ENCODE assay signal across 9 cellular contexts in the genomic region with DNA sequence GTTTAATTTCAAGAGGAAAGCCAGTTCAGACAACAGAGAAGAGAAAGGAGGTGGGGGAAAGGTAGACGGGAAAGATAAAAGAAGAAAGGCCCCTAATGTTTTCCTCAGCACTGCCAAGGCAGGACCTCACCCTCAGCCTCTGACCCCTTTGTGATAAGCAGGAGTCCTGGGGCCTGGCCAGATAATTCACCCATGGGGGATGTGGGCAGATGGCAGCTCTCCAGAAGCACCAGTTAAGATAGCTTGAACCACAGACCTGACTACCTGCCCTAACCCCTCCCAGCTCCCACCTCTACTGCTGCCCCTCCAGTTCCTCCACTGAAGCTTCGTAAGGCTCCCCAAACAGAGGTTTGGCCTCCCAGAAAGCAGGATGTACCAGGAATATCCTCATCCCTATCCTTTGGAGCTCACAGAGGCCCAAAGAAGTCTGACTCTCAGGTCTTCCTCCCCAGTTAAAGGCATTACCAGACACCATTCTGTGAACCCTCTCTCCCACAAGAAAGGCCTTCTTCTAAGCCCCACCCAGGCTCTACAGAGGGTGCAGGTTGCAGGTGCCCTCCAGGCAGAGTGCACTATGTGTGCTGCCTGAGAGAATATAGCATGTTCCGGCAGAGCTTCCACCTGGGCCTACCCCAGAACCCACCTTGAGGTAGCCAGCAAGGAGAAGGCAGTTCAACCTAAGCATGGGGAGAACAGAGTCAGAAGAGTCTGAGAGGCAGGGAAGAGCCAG. TPM values are rescaled to one million over a fixed set of nuclear protein-coding genes. Genes with fewer than 3 reads are reported as not detected.
DNase-seq lines count a peak whose midpoint lies in the region; ATAC-seq, FAIRE-seq and TF ChIP-seq lines count a peak whose summit lies in the region.
"Had no signal": no experiment of that assay in that cellular context is flagged by ENCODE, and none has a peak within 500 bp of the region (broad histone marks: within the 10 kb centered on the region; RNA-seq: fewer than 3 reads in every experiment).

No MANE protein-coding gene starts in this region.

- no peaks in the 10 kb centered on the region for H3K79me2 ChIP-seq in HepG2 (ENCODE audit: insufficient read depth, low read length)

- POLR2A ChIA-PET in HepG2 (lab: Yijun Ruan, JAX), result interaction anchor here (1.4 to 4.6 kb wide), 3 partner anchors 8 to 15 kb away, joined by 5 to 36 read pairs (median 18); partner anchors contain the start of genes CHTOP and SNAPIN

- peak overlapping the region; percentile 89 for H3K27ac Mint-ChIP-seq in activated naive CD4-positive, alpha-beta T cell treated with anti-CD3 and anti-CD28 coated beads, Interleukin-2, amount 10 ng/mL, durations not matched to agents 7 days and 5 days

- H3K4me1 Mint-ChIP-seq in activated naive CD4-positive, alpha-beta T cell treated with anti-CD3 and anti-CD28 coated beads, Interleukin-2, amount 10 ng/mL, durations not matched to agents 7 days and 5 days, result peaks cover 57% of the 10 kb centered on the region

- no peak overlapping the region for H2AFZ ChIP-seq in HepG2 (ENCODE audit: low read length)

- H3K27me3 ChIP-seq in WERI-Rb-1 (ENCODE audit: insufficient read depth, low read depth, severe bottlenecking), result no peaks in the 10 kb centered on the region
- H3K27me3 ChIP-seq in HepG2 (ENCODE audit: control insufficient read depth in 1 of 2, insufficient read depth in 2 of 2, low read length in 2 of 2), result no peaks in the 10 kb centered on the region
- H3K27me3 ChIP-seq in thymus (ENCODE audit: control insufficient read depth, insufficient read depth), result no peaks in the 10 kb centered on the region

- CTCF ChIA-PET in activated naive CD4-positive, alpha-beta T cell treated with anti-CD3 and anti-CD28 coated beads, Interleukin-2, amount 10 ng/mL, durations not matched to agents 7 days and 5 days (lab: Charles Lee), result interaction anchor here (0.8 to 1.4 kb wide), 3 partner anchors 86 to 154 kb away, joined by 3 to 5 read pairs (median 3); no protein-coding TSS in a partner anchor
- CTCF ChIA-PET in HepG2 (lab: Yijun Ruan, JAX; ENCODE audit: low intra/inter-chr PET ratio, low total read pairs), result no interaction called here

- H3K27ac ChIP-seq in WERI-Rb-1, result 0 out of 2 replicates have a peak overlapping the region, but pooled peaks have one; percentile 0
- no peak overlapping the region for H3K27ac ChIP-seq in HepG2 (ENCODE audit: extremely low read length, insufficient read depth, low read length)
- H3K27ac ChIP-seq in thymus (ENCODE audit: low read depth), result peak overlapping the region; percentile 86
- H3K27ac ChIP-seq: HL-60 had no signal

- no peaks in the 10 kb centered on the region for H3K27me3 Mint-ChIP-seq in activated naive CD4-positive, alpha-beta T cell treated with anti-CD3 and anti-CD28 coated beads, Interleukin-2, amount 10 ng/mL, durations not matched to agents 7 days and 5 days

- in situ Hi-C loops in HepG2 (cut with HindIII; ENCODE audit: extremely low pct_ligation_motif_present, low pct_unique_long_range_greater_than_20kb), result no loop called here

- peaks cover 2% of the 10 kb centered on the region for H3K9me3 ChIP-seq in WERI-Rb-1 (ENCODE audit: severe bottlenecking)
- H3K9me3 ChIP-seq in HepG2 (ENCODE audit: low read length), result no peaks in the 10 kb centered on the region
- H3K9me3 ChIP-seq in thymus (ENCODE audit: control insufficient read depth), result no peaks in the 10 kb centered on the region

- no peak overlapping the region for H3K9ac ChIP-seq in HepG2 (ENCODE audit: insufficient read depth, low read depth, low read length)

- BruUV-seq in HepG2 (replicated peaks; lab: Mats Ljungman, UMichigan), result no TSS peak

- H3K4me2 ChIP-seq in HepG2 (ENCODE audit: low read depth, low read length), result no peak overlapping the region

- TF ChIP-seq EP300 in HepG2 (IDR thresholded peaks at IDR 0.05; ENCODE audit: low read depth in 2 of 2, low read length in 2 of 2) (no peak), HepG2 (CRISPR knock-in tag; IDR thresholded peaks at IDR 0.05; ENCODE audit: borderline replicate concordance) (no peak)

- FAIRE-seq in HepG2 (lab: Jason Lieb, UNC), result no peak

- H3K4me3 Mint-ChIP-seq in activated naive CD4-positive, alpha-beta T cell treated with anti-CD3 and anti-CD28 coated beads, Interleukin-2, amount 10 ng/mL, durations not matched to agents 7 days and 5 days, result peak overlapping the region; percentile 9

- TF ChIP-seq POLR2A in HepG2 (IDR thresholded peaks at IDR 0.05; ENCODE audit: insufficient read depth in 1 of 2, low read depth in 2 of 2, low read length in 2 of 2), result 0 out of 4 replicates have a peak, but pooled peaks of 1 of the 2 experiments have one; percentile 20

- 18% methylated on average over 2 of the region's 3 CpGs for WGBS in HepG2 (ENCODE audit: low lambda C conversion rate)
- 60% methylated on average over 3 of the region's 3 CpGs for WGBS in thymus

- H3K4me1 ChIP-seq in HepG2 (ENCODE audit: insufficient read depth, low read length) (peaks cover 17% of the 10 kb centered on the region), thymus (ENCODE audit: control insufficient read depth, insufficient read depth, low read length) (peaks cover 19% of the 10 kb centered on the region)

- peak; percentile 58 for ATAC-seq in HepG2
- no peak for ATAC-seq in GM19397 (IDR thresholded peaks at IDR 0.05; ENCODE audit: unreplicated experiment)

- peaks cover 34% of the 10 kb centered on the region for H3K36me3 ChIP-seq in WERI-Rb-1
- peaks cover 5 to 19% of the 10 kb centered on the region in 2 experiments for H3K36me3 ChIP-seq in HepG2 (replicated peaks in 1 of 2; ENCODE audit: control insufficient read depth in 1 of 2, insufficient read depth in 2 of 2, low read length in 2 of 2)
- peaks cover 27% of the 10 kb centered on the region for H3K36me3 ChIP-seq in thymus (ENCODE audit: control insufficient read depth, insufficient read depth)

- TF ChIP-seq CTCF in WERI-Rb-1 (IDR thresholded peaks at IDR 0.05; ENCODE audit: low read depth, low read length), result no peak
- no peak for TF ChIP-seq CTCF in HepG2 (CRISPR knock-in tag; IDR thresholded peaks at IDR 0.05)

- no peaks in the 10 kb centered on the region for H3K9me3 Mint-ChIP-seq in activated naive CD4-positive, alpha-beta T cell treated with anti-CD3 and anti-CD28 coated beads, Interleukin-2, amount 10 ng/mL, durations not matched to agents 7 days and 5 days

- intact Hi-C loops in HepG2 (cut with micrococcal nuclease; ENCODE audit: unreplicated experiment), result no loop called here

- peak; percentile 58 for DNase-seq in activated naive CD4-positive, alpha-beta T cell treated with anti-CD3 and anti-CD28 coated beads, Interleukin-2, amount 10 ng/mL, durations not matched to agents 7 days and 5 days
- DNase-seq in activated naive CD4-positive, alpha-beta T cell treated with anti-CD3 and anti-CD28 coated beads, Interleukin-2, amount 50 U/mL, for 16 hours, result no peak
- DNase-seq in WERI-Rb-1 (peak; percentile 60), HepG2 (ENCODE audit: low spot score) (no peak), SIG-M5 treated with dmso at 0.1 percent for 504 hours (lab: John Stamatoyannopoulos, UW; ENCODE audit: unreplicated experiment) (no peak), cerebellar cortex (ENCODE audit: low spot score) (no peak)

- H4K20me1 ChIP-seq in HepG2 (ENCODE audit: insufficient read depth, low read length), result no peaks in the 10 kb centered on the region; the same call in 1 of the 2 replicates

- H3K36me3 Mint-ChIP-seq in activated naive CD4-positive, alpha-beta T cell treated with anti-CD3 and anti-CD28 coated beads, Interleukin-2, amount 10 ng/mL, durations not matched to agents 7 days and 5 days, result peaks cover 37% of the 10 kb centered on the region

- TF ChIP-seq RAD21 in HepG2 (CRISPR knock-in tag; IDR thresholded peaks at IDR 0.05), result no peak

- H3K4me3 ChIP-seq in WERI-Rb-1 (ENCODE audit: low read depth, low read length), result no peak overlapping the region
- H3K4me3 ChIP-seq in HepG2 (replicated peaks in 1 of 3; ENCODE audit: insufficient read depth in 1 of 3, low read depth in 2 of 3, low read length in 3 of 3), result no peak overlapping the region
- no peak overlapping the region for H3K4me3 ChIP-seq in thymus (ENCODE audit: low read length)

RNA-seq across cellular contexts. Expression of gene SNAPIN, which starts 9.2 kb away (rescaled TPM):
- 25.7 and 34.3 TPM in 2 replicates for total RNA-seq in HepG2 (2016; rRNA removed; fragmentation: Illumina TruSeq; extraction: Trizol)
- total RNA-seq in HepG2 (2016; cell fraction: cytosol; rRNA removed; fragmentation: Illumina TruSeq; extraction: Trizol; ENCODE audit: low read depth), result 17.2 and 21.6 TPM in 2 replicates
- 28.1 and 34.1 TPM in 2 replicates for total RNA-seq in HepG2 (2016; cell fraction: insoluble cytoplasmic fraction; rRNA removed; fragmentation: Illumina TruSeq; extraction: Trizol)
- 27.9 and 30.7 TPM in 2 replicates for total RNA-seq in HepG2 (2016; cell fraction: membrane; rRNA removed; fragmentation: Illumina TruSeq; extraction: Trizol)
- 11.1 and 12.2 TPM in 2 replicates for total RNA-seq in HepG2 (2016; cell fraction: nucleus; rRNA removed; fragmentation: Illumina TruSeq; extraction: Trizol)
- polyA plus RNA-seq in HepG2 (2011; rRNA removed) (21.7 and 23.9 TPM in 2 replicates), thymus (48.2 TPM)
- 23.2 and 25.5 TPM in 2 replicates for polyA plus RNA-seq in HepG2 (2011; cell fraction: cytosol; rRNA removed)
- 11.8 and 17.6 TPM in 2 replicates for polyA plus RNA-seq in HepG2 (2011; cell fraction: nucleus; rRNA removed)
- polyA plus RNA-seq in HepG2 (2012), result 11.7 and 15.3 TPM in 2 replicates
- 20.4 and 22.1 TPM in 2 replicates for polyA plus RNA-seq in HepG2 (2016; cell fraction: cytosol; fragmentation: Illumina TruSeq; extraction: Trizol; ENCODE audit: low read depth)
- 31.0 and 31.2 TPM in 2 replicates for polyA plus RNA-seq in HepG2 (2016; cell fraction: insoluble cytoplasmic fraction; fragmentation: Illumina TruSeq; extraction: Trizol; ENCODE audit: low read depth)
- polyA plus RNA-seq in HepG2 (2016; cell fraction: membrane; fragmentation: Illumina TruSeq; extraction: Trizol; ENCODE audit: low read depth), result 23.6 and 28.1 TPM in 2 replicates
- polyA plus RNA-seq in HepG2 (2016; cell fraction: nucleus; fragmentation: Illumina TruSeq; extraction: Trizol; ENCODE audit: insufficient read depth, low read depth), result 20.7 and 21.7 TPM in 2 replicates
- 7.3 and 37.6 TPM in 2 replicates for polyA minus RNA-seq in HepG2 (2011; rRNA and poly(A)+ RNA removed; ENCODE audit: low replicate concordance)
- 7.2 and 8.8 TPM in 2 replicates for polyA minus RNA-seq in HepG2 (2011; cell fraction: cytosol; rRNA and poly(A)+ RNA removed)
- polyA minus RNA-seq in HepG2 (2011; cell fraction: nucleus; rRNA and poly(A)+ RNA removed), result 4.5 and 9.3 TPM in 2 replicates

RNA-seq across cellular contexts. Expression of gene CHTOP, which starts 15.4 kb away (rescaled TPM):
- total RNA-seq in HepG2 (2016; rRNA removed; fragmentation: Illumina TruSeq; extraction: Trizol), result 35.4 and 38.0 TPM in 2 replicates
- total RNA-seq in HepG2 (2016; cell fraction: cytosol; rRNA removed; fragmentation: Illumina TruSeq; extraction: Trizol; ENCODE audit: low read depth), result 14.3 and 17.0 TPM in 2 replicates
- 34.0 and 41.6 TPM in 2 replicates for total RNA-seq in HepG2 (2016; cell fraction: insoluble cytoplasmic fraction; rRNA removed; fragmentation: Illumina TruSeq; extraction: Trizol)
- total RNA-seq in HepG2 (2016; cell fraction: membrane; rRNA removed; fragmentation: Illumina TruSeq; extraction: Trizol), result 24.6 and 26.6 TPM in 2 replicates
- 60.5 and 67.4 TPM in 2 replicates for total RNA-seq in HepG2 (2016; cell fraction: nucleus; rRNA removed; fragmentation: Illumina TruSeq; extraction: Trizol)
- polyA plus RNA-seq in HepG2 (2011; rRNA removed) (47.1 and 51.9 TPM in 2 replicates), thymus (111 TPM)
- polyA plus RNA-seq in HepG2 (2011; cell fraction: cytosol; rRNA removed), result 33.6 and 37.2 TPM in 2 replicates
- 57.8 and 64.5 TPM in 2 replicates for polyA plus RNA-seq in HepG2 (2011; cell fraction: nucleus; rRNA removed)
- polyA plus RNA-seq in HepG2 (2012), result 40.9 and 49.6 TPM in 2 replicates
- 11.0 and 11.5 TPM in 2 replicates for polyA plus RNA-seq in HepG2 (2016; cell fraction: cytosol; fragmentation: Illumina TruSeq; extraction: Trizol; ENCODE audit: low read depth)
- polyA plus RNA-seq in HepG2 (2016; cell fraction: insoluble cytoplasmic fraction; fragmentation: Illumina TruSeq; extraction: Trizol; ENCODE audit: low read depth), result 59.9 and 65.3 TPM in 2 replicates
- polyA plus RNA-seq in HepG2 (2016; cell fraction: membrane; fragmentation: Illumina TruSeq; extraction: Trizol; ENCODE audit: low read depth), result 17.8 and 18.3 TPM in 2 replicates
- polyA plus RNA-seq in HepG2 (2016; cell fraction: nucleus; fragmentation: Illumina TruSeq; extraction: Trizol; ENCODE audit: insufficient read depth, low read depth), result 108 TPM in 2 replicates
- 34.2 and 56.3 TPM in 2 replicates for polyA minus RNA-seq in HepG2 (2011; rRNA and poly(A)+ RNA removed; ENCODE audit: low replicate concordance)
- 16.0 and 16.8 TPM in 2 replicates for polyA minus RNA-seq in HepG2 (2011; cell fraction: cytosol; rRNA and poly(A)+ RNA removed)
- 134 and 152 TPM in 2 replicates for polyA minus RNA-seq in HepG2 (2011; cell fraction: nucleus; rRNA and poly(A)+ RNA removed)

RNA-seq across cellular contexts. Expression of gene S100A1, which starts 21.1 kb away (rescaled TPM):
- total RNA-seq in HepG2 (2016; rRNA removed; fragmentation: Illumina TruSeq; extraction: Trizol), result 120 and 151 TPM in 2 replicates
- total RNA-seq in HepG2 (2016; cell fraction: cytosol; rRNA removed; fragmentation: Illumina TruSeq; extraction: Trizol; ENCODE audit: low read depth), result 28.0 and 35.5 TPM in 2 replicates
- total RNA-seq in HepG2 (2016; cell fraction: insoluble cytoplasmic fraction; rRNA removed; fragmentation: Illumina TruSeq; extraction: Trizol), result 119 and 133 TPM in 2 replicates
- 48.1 and 56.1 TPM in 2 replicates for total RNA-seq in HepG2 (2016; cell fraction: membrane; rRNA removed; fragmentation: Illumina TruSeq; extraction: Trizol)
- 54.6 and 59.6 TPM in 2 replicates for total RNA-seq in HepG2 (2016; cell fraction: nucleus; rRNA removed; fragmentation: Illumina TruSeq; extraction: Trizol)
- 238 and 251 TPM in 2 replicates for polyA plus RNA-seq in HepG2 (2011; rRNA removed)
- polyA plus RNA-seq in HepG2 (2011; cell fraction: cytosol; rRNA removed), result 339 and 395 TPM in 2 replicates
- polyA plus RNA-seq in HepG2 (2011; cell fraction: nucleus; rRNA removed), result 68.2 and 87.5 TPM in 2 replicates
- polyA plus RNA-seq in HepG2 (2012), result 109 and 178 TPM in 2 replicates
- polyA plus RNA-seq in HepG2 (2016; cell fraction: cytosol; fragmentation: Illumina TruSeq; extraction: Trizol; ENCODE audit: low read depth), result 100 and 132 TPM in 2 replicates
- polyA plus RNA-seq in HepG2 (2016; cell fraction: insoluble cytoplasmic fraction; fragmentation: Illumina TruSeq; extraction: Trizol; ENCODE audit: low read depth), result 381 and 401 TPM in 2 replicates
- polyA plus RNA-seq in HepG2 (2016; cell fraction: membrane; fragmentation: Illumina TruSeq; extraction: Trizol; ENCODE audit: low read depth), result 143 and 156 TPM in 2 replicates
- polyA plus RNA-seq in HepG2 (2016; cell fraction: nucleus; fragmentation: Illumina TruSeq; extraction: Trizol; ENCODE audit: insufficient read depth, low read depth), result 222 and 236 TPM in 2 replicates
- polyA minus RNA-seq in HepG2 (2011; rRNA and poly(A)+ RNA removed; ENCODE audit: low replicate concordance), result 3.5 and 272 TPM in 2 replicates
- polyA minus RNA-seq in HepG2 (2011; cell fraction: cytosol; rRNA and poly(A)+ RNA removed), result 102 and 128 TPM in 2 replicates
- polyA minus RNA-seq in HepG2 (2011; cell fraction: nucleus; rRNA and poly(A)+ RNA removed), result 35.0 and 41.2 TPM in 2 replicates
- polyA plus RNA-seq in thymus, result 3.4 TPM

RNA-seq across cellular contexts. Expression of gene ILF2, which starts 21.5 kb away (rescaled TPM):
- total RNA-seq in HepG2 (2016; rRNA removed; fragmentation: Illumina TruSeq; extraction: Trizol), result 366 and 491 TPM in 2 replicates
- total RNA-seq in HepG2 (2016; cell fraction: cytosol; rRNA removed; fragmentation: Illumina TruSeq; extraction: Trizol; ENCODE audit: low read depth), result 146 and 174 TPM in 2 replicates
- 359 and 502 TPM in 2 replicates for total RNA-seq in HepG2 (2016; cell fraction: insoluble cytoplasmic fraction; rRNA removed; fragmentation: Illumina TruSeq; extraction: Trizol)
- 204 and 223 TPM in 2 replicates for total RNA-seq in HepG2 (2016; cell fraction: membrane; rRNA removed; fragmentation: Illumina TruSeq; extraction: Trizol)
- total RNA-seq in HepG2 (2016; cell fraction: nucleus; rRNA removed; fragmentation: Illumina TruSeq; extraction: Trizol), result 153 and 156 TPM in 2 replicates
- polyA plus RNA-seq in HepG2 (2011; rRNA removed) (206 and 292 TPM in 2 replicates), thymus (91.2 TPM)
- 210 and 226 TPM in 2 replicates for polyA plus RNA-seq in HepG2 (2011; cell fraction: cytosol; rRNA removed)
- 112 and 130 TPM in 2 replicates for polyA plus RNA-seq in HepG2 (2011; cell fraction: nucleus; rRNA removed)
- 167 and 197 TPM in 2 replicates for polyA plus RNA-seq in HepG2 (2012)
- 110 and 126 TPM in 2 replicates for polyA plus RNA-seq in HepG2 (2016; cell fraction: cytosol; fragmentation: Illumina TruSeq; extraction: Trizol; ENCODE audit: low read depth)
- polyA plus RNA-seq in HepG2 (2016; cell fraction: insoluble cytoplasmic fraction; fragmentation: Illumina TruSeq; extraction: Trizol; ENCODE audit: low read depth), result 421 and 450 TPM in 2 replicates
- polyA plus RNA-seq in HepG2 (2016; cell fraction: membrane; fragmentation: Illumina TruSeq; extraction: Trizol; ENCODE audit: low read depth), result 135 and 147 TPM in 2 replicates
- polyA plus RNA-seq in HepG2 (2016; cell fraction: nucleus; fragmentation: Illumina TruSeq; extraction: Trizol; ENCODE audit: insufficient read depth, low read depth), result 209 and 219 TPM in 2 replicates
- 261 and 433 TPM in 2 replicates for polyA minus RNA-seq in HepG2 (2011; rRNA and poly(A)+ RNA removed; ENCODE audit: low replicate concordance)
- polyA minus RNA-seq in HepG2 (2011; cell fraction: cytosol; rRNA and poly(A)+ RNA removed), result 119 and 120 TPM in 2 replicates
- polyA minus RNA-seq in HepG2 (2011; cell fraction: nucleus; rRNA and poly(A)+ RNA removed), result 73.5 and 81.7 TPM in 2 replicates

RNA-seq across cellular contexts. Expression of gene S100A13, which starts 22.0 kb away (rescaled TPM):
- total RNA-seq in HepG2 (2016; rRNA removed; fragmentation: Illumina TruSeq; extraction: Trizol), result 89.5 and 115 TPM in 2 replicates
- 78.4 and 101 TPM in 2 replicates for total RNA-seq in HepG2 (2016; cell fraction: cytosol; rRNA removed; fragmentation: Illumina TruSeq; extraction: Trizol; ENCODE audit: low read depth)
- 101 and 125 TPM in 2 replicates for total RNA-seq in HepG2 (2016; cell fraction: insoluble cytoplasmic fraction; rRNA removed; fragmentation: Illumina TruSeq; extraction: Trizol)
- 88.5 and 93.4 TPM in 2 replicates for total RNA-seq in HepG2 (2016; cell fraction: membrane; rRNA removed; fragmentation: Illumina TruSeq; extraction: Trizol)
- 30.0 and 35.1 TPM in 2 replicates for total RNA-seq in HepG2 (2016; cell fraction: nucleus; rRNA removed; fragmentation: Illumina TruSeq; extraction: Trizol)
- polyA plus RNA-seq in HepG2 (2011; rRNA removed) (172 TPM in 2 replicates), thymus (96.1 TPM)
- polyA plus RNA-seq in HepG2 (2011; cell fraction: cytosol; rRNA removed), result 139 and 163 TPM in 2 replicates
- polyA plus RNA-seq in HepG2 (2011; cell fraction: nucleus; rRNA removed), result 32.1 and 42.4 TPM in 2 replicates
- 56.6 and 75.4 TPM in 2 replicates for polyA plus RNA-seq in HepG2 (2012)
- polyA plus RNA-seq in HepG2 (2016; cell fraction: cytosol; fragmentation: Illumina TruSeq; extraction: Trizol; ENCODE audit: low read depth), result 82.7 and 114 TPM in 2 replicates
- polyA plus RNA-seq in HepG2 (2016; cell fraction: insoluble cytoplasmic fraction; fragmentation: Illumina TruSeq; extraction: Trizol; ENCODE audit: low read depth), result 106 and 116 TPM in 2 replicates
- polyA plus RNA-seq in HepG2 (2016; cell fraction: membrane; fragmentation: Illumina TruSeq; extraction: Trizol; ENCODE audit: low read depth), result 65.7 and 84.0 TPM in 2 replicates
- polyA plus RNA-seq in HepG2 (2016; cell fraction: nucleus; fragmentation: Illumina TruSeq; extraction: Trizol; ENCODE audit: insufficient read depth, low read depth), result 50.7 and 51.1 TPM in 2 replicates
- 42.6 and 182 TPM in 2 replicates for polyA minus RNA-seq in HepG2 (2011; rRNA and poly(A)+ RNA removed; ENCODE audit: low replicate concordance)
- polyA minus RNA-seq in HepG2 (2011; cell fraction: cytosol; rRNA and poly(A)+ RNA removed), result 11.7 and 13.7 TPM in 2 replicates
- 6.7 and 6.8 TPM in 2 replicates for polyA minus RNA-seq in HepG2 (2011; cell fraction: nucleus; rRNA and poly(A)+ RNA removed)

Comparison
In these comparisons a context has a peak if more than half of its experiments do, and no peak if none do; other contexts are left out.
1. DNase-seq: peak in activated naive CD4-positive, alpha-beta T cell treated with anti-CD3 and anti-CD28 coated beads, Interleukin-2, amount 10 ng/mL, durations not matched to agents 7 days and 5 days (single experiment) and WERI-Rb-1 (single experiment); none in activated naive CD4-positive, alpha-beta T cell treated with anti-CD3 and anti-CD28 coated beads, Interleukin-2, amount 50 U/mL, for 16 hours (single experiment), HepG2 (single experiment), SIG-M5 treated with dmso at 0.1 percent for 504 hours (single experiment) and cerebellar cortex (single experiment).
2. RNA of gene S100A1, which starts 21.1 kb away (polyA plus RNA-seq): 68.2 to 401 TPM in HepG2; 3.4 TPM in thymus (single experiment); every median in the first group is over 10 times any median in the second.